Comparison of ENCODE assay signal across 17 cellular contexts in genomic region chr2:236748385-236748784, GRCh38.
A peak's percentile ranks its signal among the peaks of the same experiment; 100 is the strongest.
DNase-seq lines count a peak whose midpoint lies in the region; ATAC-seq, FAIRE-seq and TF ChIP-seq lines count a peak whose summit lies in the region.
"Had no signal": no experiment of that assay in that cellular context is flagged by ENCODE, and none has a peak within 500 bp of the region (broad histone marks: within the 10 kb centered on the region; RNA-seq: fewer than 3 reads in every experiment).

No MANE protein-coding gene starts in this region.

- no peak overlapping the region for H3K4me3 Mint-ChIP-seq in CD8-positive, alpha-beta memory T cell
- H3K4me3 Mint-ChIP-seq: IgD-negative memory B cell, neural crest cell had no signal

- H3K4me1 ChIP-seq in A549 = peaks cover 46% of the 10 kb centered on the region
- H3K4me1 ChIP-seq in mucosa of descending colon (ENCODE audit: low read depth) = no peaks in the 10 kb centered on the region
- H3K4me1 ChIP-seq in osteoblast (ENCODE audit: insufficient read depth, low read length) = peaks cover 45% of the 10 kb centered on the region
- H3K4me1 ChIP-seq in CD8-positive, alpha-beta memory T cell (ENCODE audit: insufficient read depth, low read length) = no peaks in the 10 kb centered on the region
- H3K4me1 ChIP-seq: uterus had no signal

- H3K27me3 ChIP-seq in osteoblast (ENCODE audit: insufficient read depth, low read length) = no peaks in the 10 kb centered on the region
- H3K27me3 ChIP-seq in CD8-positive, alpha-beta memory T cell (ENCODE audit: insufficient read depth, low read length, poor library complexity, severe bottlenecking) = no peaks in the 10 kb centered on the region
- H3K27me3 ChIP-seq: uterus had no signal

- H3K4me3 ChIP-seq in A549 (no peak overlapping the region), mucosa of descending colon (no peak overlapping the region), osteoblast (ENCODE audit: insufficient read depth, low read length) (no peak overlapping the region)
- no peak overlapping the region for H3K4me3 ChIP-seq in CD8-positive, alpha-beta memory T cell (ENCODE audit: low read length)
- H3K4me3 ChIP-seq: uterus had no signal

- TF ChIP-seq CTCF in A549 (IDR thresholded peaks at IDR 0.05) (no peak), mucosa of descending colon (IDR thresholded peaks at IDR 0.05) (no peak), osteoblast (IDR thresholded peaks at IDR 0.05; ENCODE audit: extremely low read depth, low read depth, low read length) (no peak)

- no peak for TF ChIP-seq POLR2A in A549 (IDR thresholded peaks at IDR 0.05; ENCODE audit: low read length)

- intact Hi-C loops in mucosa of descending colon (cut with DNase I, micrococcal nuclease) = no loop called here

- POLR2A ChIA-PET in A549 (lab: Yijun Ruan, JAX) = no interaction called here
- POLR2A ChIA-PET in CD8-positive, alpha-beta memory T cell (lab: Charles Lee) = no interaction called here

- H3K27ac Mint-ChIP-seq in CD8-positive, alpha-beta memory T cell = peak overlapping the region in 1 of 8 donors; percentile 38
- H3K27ac Mint-ChIP-seq: IgD-negative memory B cell had no signal

- H3K4me1 Mint-ChIP-seq in CD8-positive, alpha-beta memory T cell = no peaks in the 10 kb centered on the region

- CTCF ChIA-PET in A549 (lab: Yijun Ruan, JAX) = no interaction called here
- CTCF ChIA-PET in CD8-positive, alpha-beta memory T cell (lab: Charles Lee) = no interaction called here

- no peak for ATAC-seq in A549
- ATAC-seq in esophagus mucosa = peak; percentile 88
- peak; percentile 22 for ATAC-seq in mucosa of descending colon
- ATAC-seq in GM21786 (IDR thresholded peaks at IDR 0.05; ENCODE audit: unreplicated experiment) = no peak
- ATAC-seq: activated CD4-positive, CD25-positive, alpha-beta regulatory T cell treated with anti-CD3 and anti-CD28 coated beads, Interleukin-2, amount 50 U/mL, for 24 hours; left colon had no signal

- H2AFZ ChIP-seq in osteoblast (ENCODE audit: low read length) = no peak overlapping the region

- DNase-seq in A549 (ENCODE audit: low read depth in 1 of 2, low spot score in 1 of 2) (no peak), NOMO-1 treated with dmso at 0.1 percent for 144 hours (lab: John Stamatoyannopoulos, UW; ENCODE audit: unreplicated experiment) (peak; percentile 95), mucosa of descending colon (no peak), osteoblast (ENCODE audit: insufficient read length, low spot score, missing footprints) (no peak), NK-92 (lab: John Stamatoyannopoulos, UW; ENCODE audit: unreplicated experiment) (no peak)
- DNase-seq in CD8-positive, alpha-beta memory T cell = no peak
- DNase-seq: activated T-cell treated with anti-CD3 and anti-CD28 coated beads, Interleukin-2, amount 50 U/mL, for 1 hour; amygdala; DMS 273 treated with DMSO at 0.1 percent for 48 hours; left colon; NCI-H1694 had no signal

- H3K27me3 Mint-ChIP-seq in CD8-positive, alpha-beta memory T cell = peaks cover 7 to 20% of the 10 kb centered on the region in 2 donors

- H3K9me3 Mint-ChIP-seq in CD8-positive, alpha-beta memory T cell = no peaks in the 10 kb centered on the region
- H3K9me3 Mint-ChIP-seq: IgD-negative memory B cell, neural crest cell had no signal

- WGBS in A549 (ENCODE audit: missing lambda C conversion rate) = 86% methylated on average over 9 of the region's 9 CpGs

- no peaks in the 10 kb centered on the region for H4K20me1 ChIP-seq in osteoblast (ENCODE audit: insufficient read depth, low read length)

- H3K36me3 Mint-ChIP-seq in CD8-positive, alpha-beta memory T cell = no peaks in the 10 kb centered on the region
- H3K36me3 Mint-ChIP-seq: IgD-negative memory B cell had no signal

- H3K27ac ChIP-seq in A549 (peak overlapping the region; percentile 73 to 79; a peak in 4 of 6 replicates), osteoblast (ENCODE audit: low read depth, low read length) (no peak overlapping the region)
- no peak overlapping the region for H3K27ac ChIP-seq in CD8-positive, alpha-beta memory T cell (ENCODE audit: low read depth, low read length)
- H3K27ac ChIP-seq: uterus had no signal

- no peaks in the 10 kb centered on the region for H3K79me2 ChIP-seq in osteoblast (ENCODE audit: insufficient read depth, low read length)

- H3K9me3 ChIP-seq in A549 (no peaks in the 10 kb centered on the region), mucosa of descending colon (no peaks in the 10 kb centered on the region), osteoblast (ENCODE audit: low read depth, low read length) (no peaks in the 10 kb centered on the region)
- no peaks in the 10 kb centered on the region for H3K9me3 ChIP-seq in CD8-positive, alpha-beta memory T cell (ENCODE audit: low read length)
- H3K9me3 ChIP-seq: uterus had no signal

- no peak for FAIRE-seq in A549 (lab: Jason Lieb, UNC)

- TF ChIP-seq EP300 in A549 (IDR thresholded peaks at IDR 0.05) = no peak

- TF ChIP-seq RAD21 in A549 (conservative IDR thresholded peaks at IDR 0.05 in 1 of 2, IDR thresholded peaks at IDR 0.05 in 1 of 2) = no peak

- no peaks in the 10 kb centered on the region for H3K36me3 ChIP-seq in mucosa of descending colon (ENCODE audit: low read depth)
- no peaks in the 10 kb centered on the region for H3K36me3 ChIP-seq in osteoblast (ENCODE audit: insufficient read depth, low read length)
- H3K36me3 ChIP-seq in CD8-positive, alpha-beta memory T cell (ENCODE audit: insufficient read depth, low read length) = no peaks in the 10 kb centered on the region
- H3K36me3 ChIP-seq: uterus had no signal

- no peak overlapping the region for H3K4me2 ChIP-seq in A549
- no peak overlapping the region for H3K4me2 ChIP-seq in osteoblast (ENCODE audit: insufficient read depth, low read length)

TF ChIP-seq in A549, 52 proteins besides CTCF, POLR2A, EP300 and RAD21:
- TF ChIP-seq CHD2 (IDR thresholded peaks at IDR 0.05; ENCODE audit: low read length, partially characterized antibody) = no peak
- TF ChIP-seq BHLHE40 (IDR thresholded peaks at IDR 0.05; ENCODE audit: low read depth, low read length) = no peak
- no peak for TF ChIP-seq RARB (CRISPR knock-in tag; IDR thresholded peaks at IDR 0.05)

Comparison
In these comparisons a context has a peak if more than half of its experiments do, and no peak if none do; other contexts are left out.
1. ATAC-seq: peak in esophagus mucosa (single experiment) and mucosa of descending colon (single experiment); none in A549 (0 of 2) and GM21786 (single experiment).
2. H3K27ac ChIP-seq: peak in A549 (2 of 2); none in osteoblast (single experiment) and CD8-positive, alpha-beta memory T cell (single experiment).